ENCODE assay signal across 8 cellular contexts in the genomic region with DNA sequence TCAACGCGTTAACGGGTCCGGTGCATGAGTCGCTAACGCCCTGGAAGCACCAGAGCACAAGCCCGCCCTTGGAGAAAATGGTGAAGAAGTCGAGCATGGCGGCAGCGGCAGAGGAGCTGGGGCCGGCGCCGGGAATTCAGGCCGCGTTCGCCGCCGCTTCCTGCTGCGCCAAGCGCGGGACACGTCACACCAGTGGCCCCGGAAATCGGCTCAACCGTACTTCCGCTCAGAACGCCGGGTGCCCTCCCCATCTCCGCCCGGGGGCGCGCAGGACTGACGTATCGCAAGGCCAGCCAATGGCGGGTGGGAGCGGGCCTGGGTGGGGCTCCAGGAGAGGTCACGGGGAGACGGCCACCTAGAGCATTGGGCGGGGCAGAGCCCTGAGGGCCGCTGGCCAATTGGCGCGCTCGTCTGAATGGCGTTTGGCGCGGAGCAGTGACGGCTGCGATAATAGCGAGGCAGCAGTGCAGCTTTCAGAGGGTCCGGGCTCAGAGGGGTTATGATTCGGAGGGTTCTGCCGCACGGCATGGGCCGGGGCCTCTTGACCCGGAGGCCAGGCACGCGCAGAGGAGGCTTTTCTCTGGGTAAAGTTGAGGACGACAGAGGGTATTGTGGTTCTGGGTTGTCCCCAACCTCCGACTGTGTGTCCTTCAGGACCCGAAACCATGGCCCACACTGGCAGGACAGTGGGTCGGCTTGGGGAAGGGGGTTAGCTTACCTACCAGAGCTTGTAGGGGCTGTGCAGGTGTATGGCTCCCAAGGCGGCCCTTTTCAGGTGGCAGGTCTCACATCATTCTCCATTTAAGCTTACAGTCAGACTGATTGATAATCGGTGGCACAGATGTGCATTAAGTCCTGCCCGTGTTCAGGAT. TPM values are rescaled to one million over a fixed set of nuclear protein-coding genes. Genes with fewer than 3 reads are reported as not detected.
DNase-seq lines count a peak whose midpoint lies in the region; ATAC-seq and TF ChIP-seq lines count a peak whose summit lies in the region.

A gene (plus strand): TSS at position 447 of the 872 bp plus-strand sequence. CDS start 53 bp downstream, at position 500.
A gene with protein sequence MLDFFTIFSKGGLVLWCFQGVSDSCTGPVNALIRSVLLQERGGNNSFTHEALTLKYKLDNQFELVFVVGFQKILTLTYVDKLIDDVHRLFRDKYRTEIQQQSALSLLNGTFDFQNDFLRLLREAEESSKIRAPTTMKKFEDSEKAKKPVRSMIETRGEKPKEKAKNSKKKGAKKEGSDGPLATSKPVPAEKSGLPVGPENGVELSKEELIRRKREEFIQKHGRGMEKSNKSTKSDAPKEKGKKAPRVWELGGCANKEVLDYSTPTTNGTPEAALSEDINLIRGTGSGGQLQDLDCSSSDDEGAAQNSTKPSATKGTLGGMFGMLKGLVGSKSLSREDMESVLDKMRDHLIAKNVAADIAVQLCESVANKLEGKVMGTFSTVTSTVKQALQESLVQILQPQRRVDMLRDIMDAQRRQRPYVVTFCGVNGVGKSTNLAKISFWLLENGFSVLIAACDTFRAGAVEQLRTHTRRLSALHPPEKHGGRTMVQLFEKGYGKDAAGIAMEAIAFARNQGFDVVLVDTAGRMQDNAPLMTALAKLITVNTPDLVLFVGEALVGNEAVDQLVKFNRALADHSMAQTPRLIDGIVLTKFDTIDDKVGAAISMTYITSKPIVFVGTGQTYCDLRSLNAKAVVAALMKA (minus strand): TSS at position 188 of the 872 bp plus-strand sequence. CDS start 91 bp downstream, at position 97.

- H3K4me3 ChIP-seq in AG10803 (ENCODE audit: low read length), result peak within 1 kb of the TSS; percentile 98

- no peak for TF ChIP-seq CTCF in AG10803 (conservative IDR thresholded peaks at IDR 0.05; ENCODE audit: low read length)

- DNase-seq in AG10803 (ENCODE audit: low read depth) (peak; percentile 99), NCI-H460 (ENCODE audit: extremely low read depth, low read depth) (peak; percentile 96), cerebellar nuclear complex (lab: John Stamatoyannopoulos, UW) (peak; percentile 87 to 94), islet precursor cell (peak; percentile 100)
- DNase-seq in activated CD4-positive, CD25-positive, alpha-beta regulatory T cell treated with anti-CD3 and anti-CD28 coated beads, Interleukin-2, amount 50 U/mL, for 72 hours, result peak; percentile 99
- DNase-seq in stimulated activated CD4-positive, alpha-beta T cell treated with anti-CD3 and anti-CD28 coated beads, Interleukin-12 subunit alpha, Interleukin-12 subunit beta, amount 100 ng/mL, for 48 hours (ENCODE audit: low read depth in 2 of 3, low spot score in 1 of 3), result peak; percentile 98 to 100 (median 99)

- ATAC-seq in GM19043 (IDR thresholded peaks at IDR 0.05; ENCODE audit: low read depth, unreplicated experiment) (peak; percentile 99), HG03378 (IDR thresholded peaks at IDR 0.05; ENCODE audit: unreplicated experiment) (peak; percentile 94)

RNA-seq across cellular contexts. Expression of the first gene that starts in this region (rescaled TPM):
- total RNA-seq in NCI-H460 (2014; rRNA removed; shearing (Covaris generic)), result 13.2 and 17.1 TPM in 2 replicates
- 72.9 and 85.6 TPM in 2 replicates for polyA plus RNA-seq in NCI-H460 (2014; cell fraction: nucleus; rRNA removed)

RNA-seq across cellular contexts. Expression of the second gene that starts in this region (rescaled TPM):
- total RNA-seq in NCI-H460 (2014; rRNA removed; shearing (Covaris generic)), result 94.7 and 97.3 TPM in 2 replicates
- 86.4 and 101 TPM in 2 replicates for polyA plus RNA-seq in NCI-H460 (2014; cell fraction: nucleus; rRNA removed)

Comparison
In these comparisons a context has a peak if more than half of its experiments do, and no peak if none do; other contexts are left out.
1. Peak in every context shown above with its lines: DNase-seq, ATAC-seq and H3K4me3 ChIP-seq.